Comparison of ENCODE assay signal across 8 cellular contexts in the genomic region with DNA sequence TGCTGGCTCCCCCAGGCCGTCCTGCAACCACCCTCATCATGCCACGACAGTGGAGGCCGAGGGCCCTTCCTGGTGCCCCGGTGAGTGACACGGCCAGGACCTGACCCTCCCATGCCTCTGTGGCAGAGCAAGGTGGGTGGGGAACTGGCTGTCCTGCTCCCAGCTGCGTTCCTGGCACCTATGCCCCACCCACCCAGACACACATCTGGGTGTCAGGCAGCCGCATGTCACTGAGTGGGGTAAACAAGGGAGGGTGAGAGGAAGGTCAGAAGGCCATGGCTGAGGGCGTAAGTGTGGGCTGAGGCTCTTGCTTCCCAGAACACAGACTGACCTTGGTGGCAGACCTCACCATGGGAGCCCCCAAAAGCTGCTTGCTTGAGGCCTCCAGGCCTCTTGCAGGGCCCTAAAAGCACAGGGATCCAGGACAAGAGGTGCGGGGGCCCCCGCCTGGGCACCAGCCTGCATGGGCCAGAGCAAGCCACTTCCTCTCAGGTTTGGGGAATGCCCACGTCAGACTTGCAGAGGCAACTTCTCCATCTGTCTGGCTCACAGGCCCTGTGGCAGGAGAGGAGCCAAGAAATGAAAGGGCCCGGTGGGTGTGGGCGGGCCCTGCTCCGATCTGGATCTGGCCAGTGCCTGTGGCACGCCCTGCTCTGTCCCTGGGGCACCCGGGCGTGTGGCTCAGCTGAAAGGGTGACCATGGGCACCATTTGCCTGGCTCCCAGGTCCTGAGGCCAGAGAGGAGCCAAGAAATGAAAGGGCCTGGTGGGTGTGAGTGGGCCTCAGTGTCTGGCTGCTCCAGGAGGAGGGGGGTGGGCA. TPM values are rescaled to one million over a fixed set of nuclear protein-coding genes. Genes with fewer than 3 reads are reported as not detected.
DNase-seq lines count a peak whose midpoint lies in the region; ATAC-seq and TF ChIP-seq lines count a peak whose summit lies in the region.

No MANE protein-coding gene starts in this region.

- H3K9me3 ChIP-seq in IMR-90 (ENCODE audit: control insufficient read depth, insufficient read depth, low read length) (no peaks in the 10 kb centered on the region), parathyroid adenoma (ENCODE audit: control insufficient read depth, low read length) (no peaks in the 10 kb centered on the region)

- ATAC-seq in GM18511 (IDR thresholded peaks at IDR 0.05; ENCODE audit: unreplicated experiment) (peak; percentile 41), IMR-90 (ENCODE audit: low read depth) (peak; percentile 27), HG02870 (IDR thresholded peaks at IDR 0.05; ENCODE audit: unreplicated experiment) (no peak)

- in situ Hi-C loops in IMR-90 (cut with MboI; ENCODE audit: low sequenced_read_pairs) = no loop called here

- peak overlapping the region; percentile 100 for H2BK15ac ChIP-seq in IMR-90 (ENCODE audit: low read depth, low read length)

- H2AFZ ChIP-seq in IMR-90 (replicated peaks; ENCODE audit: low read length, poor library complexity) (peak overlapping the region; percentile 80), parathyroid adenoma (peak overlapping the region; percentile 75)

- peak overlapping the region; percentile 100 for H3K23ac ChIP-seq in IMR-90 (ENCODE audit: low read depth, low read length)

- H2BK120ac ChIP-seq in IMR-90 (ENCODE audit: low read depth, low read length) = peak overlapping the region; percentile 100

- H3K4me1 Mint-ChIP-seq in activated CD4-positive, alpha-beta memory T cell treated with anti-CD3 and anti-CD28 coated beads for 36 hours (ENCODE audit: low read depth) = peaks cover 33% of the 10 kb centered on the region

- H3K4me1 ChIP-seq in IMR-90 (ENCODE audit: control insufficient read depth, insufficient read depth, low read length) (peaks cover 47% of the 10 kb centered on the region), parathyroid adenoma (peaks cover 27% of the 10 kb centered on the region)

- peak overlapping the region; percentile 85 for H3K9ac ChIP-seq in IMR-90 (ENCODE audit: low read depth, low read length)
- no peak overlapping the region for H3K9ac ChIP-seq in parathyroid adenoma

- peak overlapping the region; percentile 100 for H2AK9ac ChIP-seq in IMR-90 (replicated peaks; ENCODE audit: low read depth, low read length, poor library complexity)

- H4K20me1 ChIP-seq in IMR-90 (ENCODE audit: insufficient read depth, low read length) = no peaks in the 10 kb centered on the region

- no peak overlapping the region for H3K4me3 ChIP-seq in IMR-90 (ENCODE audit: insufficient read depth, low read depth, low read length)
- H3K4me3 ChIP-seq in fibroblast of mammary gland (ENCODE audit: control insufficient read depth, low read depth, low read length) = no peak overlapping the region
- peak overlapping the region; percentile 26 for H3K4me3 ChIP-seq in parathyroid adenoma (ENCODE audit: low read depth, low read length)

- no peaks in the 10 kb centered on the region for H3K79me2 ChIP-seq in parathyroid adenoma

- WGBS in IMR-90 (ENCODE audit: extremely low coverage in 2 of 2, insufficient read length in 1 of 2), 2 experiments = 50% methylated on average over 2 of the region's 17 CpGs; no CpG with 5 or more reads in 1 of the 2 experiments

- H3K4me3 Mint-ChIP-seq in activated CD4-positive, alpha-beta memory T cell treated with anti-CD3 and anti-CD28 coated beads for 36 hours = no peak overlapping the region

- TF ChIP-seq RAD21 in IMR-90 (IDR thresholded peaks at IDR 0.05; ENCODE audit: low read length) = no peak

- H3K4ac ChIP-seq in IMR-90 (ENCODE audit: low read depth, low read length) = peak overlapping the region; percentile 100

- peak overlapping the region; percentile 100 for H3K14ac ChIP-seq in IMR-90 (replicated peaks; ENCODE audit: low read depth, low read length)

- POLR2A ChIA-PET in IMR-90 (lab: Charles Lee; ENCODE audit: unreplicated experiment) = no interaction called here
- POLR2A ChIA-PET in activated CD4-positive, alpha-beta memory T cell treated with anti-CD3 and anti-CD28 coated beads for 36 hours (lab: Charles Lee) = interaction anchor here (0.9 to 1.5 kb wide), 2 partner anchors 11 to 12 kb away, joined by 4 to 5 read pairs; no protein-coding TSS in a partner anchor

- CTCF ChIA-PET in IMR-90 (lab: Yijun Ruan, JAX) = interaction anchor here (1.6 kb wide), 1 partner anchor 11 kb away, joined by 5 read pairs; no protein-coding TSS in a partner anchor
- CTCF ChIA-PET in activated CD4-positive, alpha-beta memory T cell treated with anti-CD3 and anti-CD28 coated beads for 36 hours (lab: Charles Lee) = interaction anchor here (1.3 kb wide), 1 partner anchor 10 kb away, joined by 7 read pairs; no protein-coding TSS in a partner anchor

- peak overlapping the region; percentile 100 for H3K27ac ChIP-seq in IMR-90 (ENCODE audit: insufficient read depth, low read length)
- H3K27ac ChIP-seq in parathyroid adenoma = peak overlapping the region; percentile 75

- H3K27me3 Mint-ChIP-seq in activated CD4-positive, alpha-beta memory T cell treated with anti-CD3 and anti-CD28 coated beads for 36 hours = no peaks in the 10 kb centered on the region

- DNase-seq in IMR-90 (peak; percentile 81), fibroblast of mammary gland (ENCODE audit: low read depth) (peak; percentile 85), NCI-H748 treated with DMSO at 0.1 percent for 48 hours (lab: John Stamatoyannopoulos, UW) (no peak)
- peak; percentile 85 for DNase-seq in activated CD4-positive, alpha-beta memory T cell treated with anti-CD3 and anti-CD28 coated beads for 36 hours
- no peak for DNase-seq in effector CD4-positive, alpha-beta T cell

- TF ChIP-seq POLR2A in IMR-90 (IDR thresholded peaks at IDR 0.05; ENCODE audit: low read depth, low read length) = no peak

- no peak for TF ChIP-seq CTCF in IMR-90 (conservative IDR thresholded peaks at IDR 0.05; ENCODE audit: low read depth, low read length)
- no peak for TF ChIP-seq CTCF in fibroblast of mammary gland (conservative IDR thresholded peaks at IDR 0.05; ENCODE audit: control insufficient read depth, insufficient read depth, low read depth, low read length)
- TF ChIP-seq CTCF in parathyroid adenoma (IDR thresholded peaks at IDR 0.05) = no peak

- peak overlapping the region; percentile 98 to 100 for H4K8ac ChIP-seq in IMR-90 (ENCODE audit: low read depth in 2 of 2, low read length in 2 of 2)

- no peaks in the 10 kb centered on the region for H3K27me3 ChIP-seq in IMR-90 (ENCODE audit: control insufficient read depth, insufficient read depth, low read length)
- H3K27me3 ChIP-seq in parathyroid adenoma (ENCODE audit: control insufficient read depth, insufficient read depth, low read length) = no peaks in the 10 kb centered on the region

- H3K79me1 ChIP-seq in IMR-90 (ENCODE audit: low read depth in 1 of 2, low read length in 2 of 2) = peaks cover 23 to 78% of the 10 kb centered on the region in 2 experiments; a peak in 3 of 4 replicates

- H3K36me3 Mint-ChIP-seq in activated CD4-positive, alpha-beta memory T cell treated with anti-CD3 and anti-CD28 coated beads for 36 hours = no peaks in the 10 kb centered on the region

- peak overlapping the region; percentile 100 for H2AK5ac ChIP-seq in IMR-90 (ENCODE audit: low read depth, low read length)

- dilution Hi-C loops in IMR-90 (cut with HindIII; ENCODE audit: low sequenced_read_pairs, unreplicated experiment) = no loop called here

- no TSS peak for BruUV-seq in IMR-90 (replicated peaks; lab: Mats Ljungman, UMichigan)

- no peaks in the 10 kb centered on the region for H3K36me3 ChIP-seq in IMR-90 (ENCODE audit: control insufficient read depth, insufficient read depth, low read length)
- no peaks in the 10 kb centered on the region for H3K36me3 ChIP-seq in parathyroid adenoma (ENCODE audit: control insufficient read depth, insufficient read depth, low read length)

- intact Hi-C loops in IMR-90 (cut with micrococcal nuclease) = loop anchor here (2.0 kb wide), 1 partner anchor 14 kb away; no protein-coding TSS in a partner anchor
- intact Hi-C loops in activated CD4-positive, alpha-beta memory T cell treated with anti-CD3 and anti-CD28 coated beads for 36 hours (cut with micrococcal nuclease) = loop anchor here (1.0 kb wide), 1 partner anchor 11 kb away; no protein-coding TSS in a partner anchor

- no peaks in the 10 kb centered on the region for H3K9me3 Mint-ChIP-seq in activated CD4-positive, alpha-beta memory T cell treated with anti-CD3 and anti-CD28 coated beads for 36 hours

- H3K18ac ChIP-seq in IMR-90 (ENCODE audit: low read depth, low read length) = peak overlapping the region; percentile 99

- H3K9me1 ChIP-seq in IMR-90 (ENCODE audit: insufficient read depth, low read length) = peaks cover 37% of the 10 kb centered on the region

- peak overlapping the region; percentile 76 for H3K27ac Mint-ChIP-seq in activated CD4-positive, alpha-beta memory T cell treated with anti-CD3 and anti-CD28 coated beads for 36 hours

- H3K4me2 ChIP-seq in IMR-90 (ENCODE audit: low read depth, low read length) = 0 out of 2 replicates have a peak overlapping the region, but pooled peaks have one; percentile 3
- H3K4me2 ChIP-seq in parathyroid adenoma (ENCODE audit: low read length) = peak overlapping the region; percentile 60

- H4K5ac ChIP-seq in IMR-90 (ENCODE audit: low read depth, low read length) = peak overlapping the region; percentile 99

- H2BK20ac ChIP-seq in IMR-90 (ENCODE audit: low read depth, low read length) = peak overlapping the region; percentile 100

- H4K91ac ChIP-seq in IMR-90 (ENCODE audit: insufficient read depth, low read depth, low read length) = peak overlapping the region; percentile 100

- H2BK5ac ChIP-seq in IMR-90 (ENCODE audit: low read depth, low read length, poor library complexity, severe bottlenecking) = peak overlapping the region; percentile 100

- peak overlapping the region; percentile 92 for H3K56ac ChIP-seq in IMR-90 (ENCODE audit: extremely low read depth, insufficient read depth, low read length)

RNA-seq across cellular contexts. Expression of gene CCDC57, which starts 3.9 kb away (rescaled TPM):
- 6.9 and 7.3 TPM in 2 replicates for total RNA-seq in IMR-90 (2012; rRNA removed)
- polyA plus RNA-seq in IMR-90 (2012; rRNA removed) = 31.3 and 32.4 TPM in 2 replicates
- polyA plus RNA-seq in IMR-90 (2012; cell fraction: cytosol; rRNA removed) = 5.1 and 6.2 TPM in 2 replicates
- polyA plus RNA-seq in IMR-90 (2012; cell fraction: nucleus; rRNA removed; ENCODE audit: low replicate concordance) = 259 and 322 TPM in 2 replicates
- 10 to 100 TPM; 49.6 to 51.7 TPM for total RNA-seq in activated CD4-positive, alpha-beta memory T cell treated with anti-CD3 and anti-CD28 coated beads for 36 hours

RNA-seq across cellular contexts. Expression of gene SLC16A3, which starts 12.3 kb away (rescaled TPM):
- 49.1 and 49.7 TPM in 2 replicates for total RNA-seq in IMR-90 (2012; rRNA removed)
- polyA plus RNA-seq in IMR-90 (2012; rRNA removed) = 181 and 204 TPM in 2 replicates
- 128 and 499 TPM in 2 replicates for polyA plus RNA-seq in IMR-90 (2012; cell fraction: cytosol; rRNA removed)
- polyA plus RNA-seq in IMR-90 (2012; cell fraction: nucleus; rRNA removed; ENCODE audit: low replicate concordance) = 77.3 and 325 TPM in 2 replicates
- 10 to 100 TPM; 97.4 to 99.7 TPM for total RNA-seq in activated CD4-positive, alpha-beta memory T cell treated with anti-CD3 and anti-CD28 coated beads for 36 hours

RNA-seq across cellular contexts. Expression of gene CSNK1D, which starts 57.0 kb away (rescaled TPM):
- total RNA-seq in IMR-90 (2012; rRNA removed) = 38.3 and 47.1 TPM in 2 replicates
- polyA plus RNA-seq in IMR-90 (2012; rRNA removed) = 144 and 186 TPM in 2 replicates
- 131 and 159 TPM in 2 replicates for polyA plus RNA-seq in IMR-90 (2012; cell fraction: cytosol; rRNA removed)
- 373 and 817 TPM in 2 replicates for polyA plus RNA-seq in IMR-90 (2012; cell fraction: nucleus; rRNA removed; ENCODE audit: low replicate concordance)
- 100 to 1,000 TPM; 110 to 111 TPM for total RNA-seq in activated CD4-positive, alpha-beta memory T cell treated with anti-CD3 and anti-CD28 coated beads for 36 hours

Comparison
In these comparisons a context has a peak if more than half of its experiments do, and no peak if none do; other contexts are left out.
1. DNase-seq: peak in IMR-90 (single experiment), activated CD4-positive, alpha-beta memory T cell treated with anti-CD3 and anti-CD28 coated beads for 36 hours (single experiment) and fibroblast of mammary gland (single experiment); none in NCI-H748 treated with DMSO at 0.1 percent for 48 hours (single experiment) and effector CD4-positive, alpha-beta T cell (single experiment).